In the genomic region with DNA sequence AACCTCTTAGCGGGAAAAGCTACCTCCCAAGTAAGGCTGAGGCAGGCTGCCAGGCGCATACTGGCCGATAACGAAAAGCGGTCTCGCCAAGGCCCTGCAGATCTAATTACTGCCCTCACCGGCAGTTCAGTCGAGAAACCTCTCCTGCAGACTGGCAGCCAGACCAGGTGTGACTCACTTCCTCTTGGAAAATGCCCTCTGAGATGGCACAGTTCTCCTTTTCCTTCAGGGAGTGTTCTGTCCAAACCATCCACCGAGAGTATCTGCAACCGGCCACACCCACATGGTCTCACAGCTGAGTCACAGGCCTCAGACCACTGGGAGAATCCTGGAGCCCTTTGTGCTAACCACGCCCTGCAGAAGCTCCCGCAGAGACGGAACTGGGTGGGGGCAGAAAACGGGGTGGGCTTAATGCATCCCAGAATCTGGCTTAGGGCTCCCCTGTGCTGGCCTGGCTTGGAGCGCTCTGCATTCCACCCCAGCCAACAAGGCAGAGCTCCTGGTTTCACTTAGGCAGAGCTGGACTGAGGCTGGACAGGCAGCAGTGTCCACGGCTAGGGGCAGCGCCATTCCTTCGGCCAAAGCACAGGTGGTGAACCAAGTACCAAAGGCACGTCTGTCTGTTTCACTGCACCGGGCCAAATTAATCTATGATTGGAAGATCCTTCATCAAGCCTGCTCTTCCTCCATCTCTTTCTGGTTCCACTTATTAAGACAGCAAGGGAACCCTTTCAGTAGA, we compare ENCODE assay signal across 1 cellular context.
TF ChIP-seq lines count a peak whose summit lies in the region.

No MANE protein-coding gene starts in this region.

TF ChIP-seq in endothelial cell of umbilical vein, 7 proteins besides CTCF, POLR2A, EP300 and RAD21 (continued from another document):
- TF ChIP-seq FOS (IDR thresholded peaks at IDR 0.05; ENCODE audit: borderline replicate concordance, insufficient read depth, low read length) (peak; percentile 85), EZH2 (IDR thresholded peaks at IDR 0.05; ENCODE audit: borderline replicate concordance, low read depth, low read length, severe bottlenecking) (no peak), POLR2AphosphoS5 (IDR thresholded peaks at IDR 0.05; ENCODE audit: insufficient read depth, low read depth, low read length) (peak; percentile 75)
TF ChIP-seq in endothelial cell of umbilical vein: peak in this region for 3.
